1 cellular context compared by ENCODE assay signal in genomic region chr10:110871236-110872084, GRCh38.
TF ChIP-seq lines count a peak whose summit lies in the region.

PDCD4 (plus strand) TSS chr10:110871928; CDS start chr10:110876028, 4,100 bp downstream.

TF ChIP-seq in WTC11, 78 proteins besides CTCF, POLR2A, EP300 and RAD21 (continued from another document):
- no peak for TF ChIP-seq ZSCAN18 (CRISPR knock-in tag; IDR thresholded peaks at IDR 0.05)
- TF ChIP-seq E2F5 (CRISPR knock-in tag; IDR thresholded peaks at IDR 0.05): peak; percentile 81
- peak; percentile 50; the same call in 1 of the 2 replicates for TF ChIP-seq USF2 (CRISPR knock-in tag; IDR thresholded peaks at IDR 0.05)
- peak; percentile 54; the same call in 1 of the 2 replicates for TF ChIP-seq ETV6 (CRISPR knock-in tag; IDR thresholded peaks at IDR 0.05)
- TF ChIP-seq ZNF281 (CRISPR knock-in tag; IDR thresholded peaks at IDR 0.05): peak; percentile 81
- peak; percentile 50 for TF ChIP-seq NFYB (CRISPR knock-in tag; conservative IDR thresholded peaks at IDR 0.05; ENCODE audit: low read depth)
